ENCODE assay signal across 1 cellular context in the genomic region with DNA sequence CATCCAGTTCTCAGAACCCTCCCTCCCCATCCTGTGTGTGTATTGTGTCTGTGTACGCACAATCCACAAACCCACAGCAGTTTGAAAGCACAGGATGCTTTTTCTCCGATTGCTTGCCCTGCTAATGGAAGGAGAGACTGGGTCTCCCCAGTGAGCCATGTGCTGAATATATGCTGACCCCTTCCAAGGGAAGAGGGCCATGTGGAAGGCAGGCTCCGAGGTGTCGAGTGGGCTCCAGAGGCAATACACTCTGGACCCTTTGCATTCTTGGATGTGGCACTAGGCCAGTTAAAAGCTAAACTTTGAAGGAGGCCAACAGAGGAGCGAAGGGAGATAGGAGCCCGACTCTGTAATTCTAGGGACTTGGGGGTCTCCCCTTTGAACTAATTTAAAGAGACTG.
TF ChIP-seq lines count a peak whose summit lies in the region.

No MANE protein-coding gene starts in this region.

TF ChIP-seq in HCT116, 20 proteins besides CTCF, POLR2A, EP300 and RAD21:
- peak; percentile 37; the same call in 1 of the 2 replicates for TF ChIP-seq POLR2AphosphoS5 (IDR thresholded peaks at IDR 0.05; ENCODE audit: low read depth, low read length)
- no peak for TF ChIP-seq CBX3 (IDR thresholded peaks at IDR 0.05; ENCODE audit: low read depth)
TF ChIP-seq in HCT116: peak in this region for 1.
